Comparison of ENCODE assay signal across 8 cellular contexts in genomic region chr1:40449684-40450490, GRCh38. TPM values are rescaled to one million over a fixed set of nuclear protein-coding genes. Genes with fewer than 3 reads are reported as not detected.
A peak's percentile ranks its signal among the peaks of the same experiment; 100 is the strongest.
DNase-seq lines count a peak whose midpoint lies in the region; ATAC-seq and TF ChIP-seq lines count a peak whose summit lies in the region.

Gene ZFP69B (plus strand): TSS chr1:40450476. CDS start chr1:40450962, 486 bp downstream.

- H3K27me3 ChIP-seq in GM23338 (ENCODE audit: insufficient read depth), result no peaks in the 10 kb centered on the region

- H3K9me3 Mint-ChIP-seq in GM23338 (peaks cover 51% of the 10 kb centered on the region), nephron progenitor cell (peaks cover 89% of the 10 kb centered on the region)

- H3K27ac ChIP-seq in GM23338 (ENCODE audit: low read depth), result peak within 1 kb of the TSS; percentile 86

- DNase-seq in EH (ENCODE audit: low read depth), result peak; percentile 92
- DNase-seq in GM23338 (ENCODE audit: low spot score), result peak; percentile 94
- DNase-seq in LNCaP clone FGC (ENCODE audit: low read depth), result peak; percentile 47
- DNase-seq in RPMI8226, result peak; percentile 96
- DNase-seq in activated effector memory CD4-positive, alpha-beta T cell treated with Interleukin-2 at 50 U/mL for 16 hours, result peak; percentile 77
- DNase-seq in fibroblast of the conjunctiva (ENCODE audit: low read depth), result peak; percentile 80
- DNase-seq in nephron progenitor cell, result peak; percentile 99
- DNase-seq in stimulated activated naive CD8-positive, alpha-beta T cell treated with anti-CD3 and anti-CD28 coated beads, Interleukin-15, Interleukin-2, amounts not matched to agents 100 U/mL and 50 U/mL, for 24 hours, result peak; percentile 95

- H2AFZ ChIP-seq in GM23338, result peak within 1 kb of the TSS; percentile 96

- ATAC-seq in GM23338, result peak; percentile 96
- peak; percentile 70 for ATAC-seq in stimulated activated naive CD8-positive, alpha-beta T cell treated with anti-CD3 and anti-CD28 coated beads, Interleukin-15, Interleukin-2, amounts not matched to agents 100 U/mL and 50 U/mL, for 24 hours

- peak within 1 kb of the TSS; percentile 84 for H3K4me3 ChIP-seq in GM23338
- peak within 1 kb of the TSS; percentile 72 for H3K4me3 ChIP-seq in LNCaP clone FGC (ENCODE audit: low read depth, low read length)

- H3K27ac Mint-ChIP-seq in GM23338 (peak within 1 kb of the TSS; percentile 93), nephron progenitor cell (peak within 1 kb of the TSS; percentile 90)

- H3K36me3 Mint-ChIP-seq in GM23338 (ENCODE audit: low read depth), result peaks cover 44% of the 10 kb centered on the region
- H3K36me3 Mint-ChIP-seq in nephron progenitor cell (ENCODE audit: low read depth), result peaks cover 64% of the 10 kb centered on the region

- TF ChIP-seq CTCF in GM23338 (conservative IDR thresholded peaks at IDR 0.05; ENCODE audit: low read depth in 2 of 2) (no peak), LNCaP clone FGC (IDR thresholded peaks at IDR 0.05; ENCODE audit: control insufficient read depth, extremely low read depth, insufficient read depth) (0 out of 2 replicates have a peak, but pooled peaks have one; percentile 6), nephron progenitor cell (IDR thresholded peaks at IDR 0.05) (no peak)

- H3K4me1 Mint-ChIP-seq in GM23338 (peaks cover 16% of the 10 kb centered on the region), nephron progenitor cell (peaks cover 21% of the 10 kb centered on the region)

- no peaks in the 10 kb centered on the region for H4K20me1 ChIP-seq in GM23338 (replicated peaks; ENCODE audit: insufficient read depth)

- H3K27me3 Mint-ChIP-seq in GM23338 (ENCODE audit: insufficient read depth, low read depth, poor library complexity), result peaks cover 10% of the 10 kb centered on the region
- H3K27me3 Mint-ChIP-seq in nephron progenitor cell (ENCODE audit: low read depth, poor library complexity), result peaks cover 7% of the 10 kb centered on the region

- peak within 1 kb of the TSS; percentile 83 for H3K4me2 ChIP-seq in GM23338

- peaks cover 4% of the 10 kb centered on the region; the same call in 1 of the 2 replicates for H3K9me2 ChIP-seq in GM23338 (ENCODE audit: insufficient read depth)

- peaks cover 27% of the 10 kb centered on the region for H3K79me2 ChIP-seq in GM23338 (replicated peaks; ENCODE audit: insufficient read depth)

- H3K36me3 ChIP-seq in GM23338 (ENCODE audit: insufficient read depth), result peaks cover 16% of the 10 kb centered on the region; the same call in 1 of the 2 replicates

- H3K4me3 Mint-ChIP-seq in GM23338 (peak within 1 kb of the TSS; percentile 83), nephron progenitor cell (peak within 1 kb of the TSS; percentile 94)

- H3F3A ChIP-seq in GM23338 (replicated peaks; ENCODE audit: low read depth), result no peaks in the 10 kb centered on the region

- H3K4me1 ChIP-seq in GM23338 (ENCODE audit: insufficient read depth), result peaks cover 16% of the 10 kb centered on the region

TF ChIP-seq in GM23338, 12 proteins besides CTCF, POLR2A, EP300 and RAD21 (continues in another document):
- no peak for TF ChIP-seq ETS1 (IDR thresholded peaks at IDR 0.05)
- TF ChIP-seq ZNF331 (CRISPR knock-in tag; IDR thresholded peaks at IDR 0.05; ENCODE audit: low read depth), result no peak
- no peak for TF ChIP-seq EZH2phosphoT487 (IDR thresholded peaks at IDR 0.05; ENCODE audit: unreplicated experiment)
- no peak for TF ChIP-seq STAT1 (IDR thresholded peaks at IDR 0.05; ENCODE audit: unreplicated experiment)
- TF ChIP-seq ZNF462 (CRISPR knock-in tag; IDR thresholded peaks at IDR 0.05), result no peak
- no peak for TF ChIP-seq REST (IDR thresholded peaks at IDR 0.05; ENCODE audit: unreplicated experiment)

RNA-seq across cellular contexts. Expression of gene ZFP69B, which starts in this region (rescaled TPM):
- total RNA-seq in GM23338 (2014; rRNA removed; shearing (Covaris generic)), result 10.0 and 10.8 TPM in 2 replicates
- 4.6 and 5.2 TPM in 2 replicates for polyA plus RNA-seq in GM23338 (2016; fragmentation: Nextera tagmentation; extraction: Ambion mirVana)

Comparison
In these comparisons a context has a peak if more than half of its experiments do, and no peak if none do; other contexts are left out.
1. Peak in every context shown above with its lines: DNase-seq, ATAC-seq, H3K4me3 ChIP-seq and H3K27ac ChIP-seq.
2. DNase-seq: peak in every context shown above with its lines; median percentile 99 in nephron progenitor cell; 96 in RPMI8226; 95 in stimulated activated naive CD8-positive, alpha-beta T cell treated with anti-CD3 and anti-CD28 coated beads, Interleukin-15, Interleukin-2, amounts not matched to agents 100 U/mL and 50 U/mL, for 24 hours; 94 in GM23338; 92 in EH; 80 in fibroblast of the conjunctiva; 77 in activated effector memory CD4-positive, alpha-beta T cell treated with Interleukin-2 at 50 U/mL for 16 hours; 47 in LNCaP clone FGC.